Comparison of ENCODE assay signal across 11 cellular contexts in the genomic region with DNA sequence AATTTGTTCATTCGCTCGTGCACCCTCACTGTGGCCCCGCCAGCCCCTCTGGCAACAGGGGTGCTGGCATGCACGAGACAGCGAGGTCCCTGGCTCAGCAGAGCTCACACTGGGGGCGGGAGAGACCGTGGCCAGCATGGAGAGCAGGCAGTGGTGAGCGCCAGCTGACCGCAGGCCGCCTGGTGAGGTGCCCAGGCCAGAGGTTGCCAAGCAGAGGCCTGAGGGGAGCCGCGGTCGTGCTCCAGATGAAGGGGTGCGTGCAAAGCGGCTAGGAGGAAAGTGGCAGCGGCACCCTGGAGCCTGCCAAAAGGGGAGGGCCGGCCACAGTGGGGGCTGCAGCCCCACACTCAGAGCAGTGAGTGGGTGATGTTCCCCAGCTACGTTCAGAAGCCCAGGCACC.
"Had no signal": no experiment of that assay in that cellular context is flagged by ENCODE, and none has a peak within 500 bp of the region (broad histone marks: within the 10 kb centered on the region; RNA-seq: fewer than 3 reads in every experiment).

No MANE protein-coding gene starts in this region.

- H3K4me1 Mint-ChIP-seq: activated naive CD8-positive, alpha-beta T cell treated with anti-CD3 and anti-CD28 coated beads, Interleukin-2, amount 50 U/mL, for 24 hours; natural killer cell had no signal

- DNase-seq: activated CD4-positive, alpha-beta T cell treated with anti-CD3 and anti-CD28 coated beads for 4 hours; activated naive CD4-positive, alpha-beta T cell treated with Interleukin-2 at 50 U/mL for 16 hours; activated naive CD8-positive, alpha-beta T cell treated with anti-CD3 and anti-CD28 coated beads, Interleukin-2, amount 50 U/mL, for 24 hours; natural killer cell; stimulated activated CD4-positive, alpha-beta T cell treated with anti-CD3 and anti-CD28 coated beads, Interleukin-15, amount 100 ng/mL, for 24 hours; stimulated activated CD4-positive, alpha-beta T cell treated with anti-CD3 and anti-CD28 coated beads, Interleukin-4, amount 100 ng/mL, for 4 hours; stomach; uterus had no signal

- H3K4me3 Mint-ChIP-seq: activated naive CD8-positive, alpha-beta T cell treated with anti-CD3 and anti-CD28 coated beads, Interleukin-2, amount 50 U/mL, for 24 hours; dendritic cell treated with granulocyte-macrophage colony-stimulating factor and Interleukin-4, amounts not matched to agents 40 ng/mL and 50 ng/mL, for 4 days; natural killer cell; T-helper 1 cell treated with Interleukin-12 subunit alpha and Interleukin-12 subunit beta and Interleukin-4 antibody, amounts not matched to agents 30 μg/mL and 1 μg/mL, for 36 hours had no signal

- H3K27ac ChIP-seq: stomach, thoracic aorta, uterus had no signal

- H3K27me3 Mint-ChIP-seq: activated naive CD8-positive, alpha-beta T cell treated with anti-CD3 and anti-CD28 coated beads, Interleukin-2, amount 50 U/mL, for 24 hours; dendritic cell treated with granulocyte-macrophage colony-stimulating factor and Interleukin-4, amounts not matched to agents 40 ng/mL and 50 ng/mL, for 4 days had no signal

- H3K36me3 Mint-ChIP-seq: natural killer cell had no signal

- H3K27ac Mint-ChIP-seq: activated naive CD8-positive, alpha-beta T cell treated with anti-CD3 and anti-CD28 coated beads, Interleukin-2, amount 50 U/mL, for 24 hours; dendritic cell treated with granulocyte-macrophage colony-stimulating factor and Interleukin-4, amounts not matched to agents 40 ng/mL and 50 ng/mL, for 4 days; natural killer cell; T-helper 1 cell treated with Interleukin-12 subunit alpha and Interleukin-12 subunit beta and Interleukin-4 antibody, amounts not matched to agents 30 μg/mL and 1 μg/mL, for 36 hours had no signal

- H3K9me3 Mint-ChIP-seq: activated naive CD8-positive, alpha-beta T cell treated with anti-CD3 and anti-CD28 coated beads, Interleukin-2, amount 50 U/mL, for 24 hours; dendritic cell treated with granulocyte-macrophage colony-stimulating factor and Interleukin-4, amounts not matched to agents 40 ng/mL and 50 ng/mL, for 4 days; natural killer cell; T-helper 1 cell treated with Interleukin-12 subunit alpha and Interleukin-12 subunit beta and Interleukin-4 antibody, amounts not matched to agents 30 μg/mL and 1 μg/mL, for 36 hours had no signal

- ATAC-seq: activated naive CD8-positive, alpha-beta T cell treated with anti-CD3 and anti-CD28 coated beads, Interleukin-2, amount 50 U/mL, for 24 hours; natural killer cell had no signal
